In genomic region chr7:20216637-20217036, GRCh38 we compare ENCODE assay signal across 14 cellular contexts. TPM values are rescaled to one million over a fixed set of nuclear protein-coding genes. Genes with fewer than 3 reads are reported as not detected.
DNase-seq lines count a peak whose midpoint lies in the region; ATAC-seq and TF ChIP-seq lines count a peak whose summit lies in the region.
"Had no signal": no experiment of that assay in that cellular context is flagged by ENCODE, and none has a peak within 500 bp of the region (broad histone marks: within the 10 kb centered on the region; RNA-seq: fewer than 3 reads in every experiment).

No MANE protein-coding gene starts in this region.

- no peaks in the 10 kb centered on the region for H3K9me2 ChIP-seq in HCT116 (ENCODE audit: insufficient read depth)
- H3K9me2 ChIP-seq in OCI-LY7 (ENCODE audit: insufficient read depth, low read length): no peaks in the 10 kb centered on the region

- H2AFZ ChIP-seq in HCT116 (ENCODE audit: low read depth, low read length, poor library complexity, severe bottlenecking) (no peak overlapping the region), OCI-LY7 (ENCODE audit: low read length) (peak overlapping the region; percentile 75; the same call in 1 of the 2 replicates)

- BruUV-seq in HCT116 (replicated peaks; lab: Mats Ljungman, UMichigan): TSS peak; percentile 74
- BruUV-seq in OCI-LY7 (replicated peaks; lab: Mats Ljungman, UMichigan): TSS peak; percentile 74

- TF ChIP-seq POLR2A in HCT116 (IDR thresholded peaks at IDR 0.05; ENCODE audit: borderline replicate concordance, extremely low read depth, insufficient read depth, insufficient read length) (no peak), stomach (IDR thresholded peaks at IDR 0.05) (no peak)

- H3K9ac ChIP-seq in HCT116 (ENCODE audit: low read length): peak overlapping the region; percentile 67

- RAD21 ChIA-PET in HCT116 (lab: Charles Lee; ENCODE audit: low non-redundant PET in 1 of 2, low total read pairs in 2 of 2, uncharacterized antibody in 2 of 2, unreplicated experiment in 2 of 2): no interaction called here

- WGBS in stomach, 5 donors: 40 to 70% (median 48%) methylated on average over 1 of the region's 1 CpG

- H3K9me3 ChIP-seq in HCT116 (ENCODE audit: control insufficient read depth in 1 of 2, insufficient read depth in 1 of 2, low read depth in 1 of 2, low read length in 2 of 2) (no peaks in the 10 kb centered on the region), OCI-LY7 (ENCODE audit: low read length) (no peaks in the 10 kb centered on the region), stomach (no peaks in the 10 kb centered on the region), MG63 (no peaks in the 10 kb centered on the region)
- H3K9me3 ChIP-seq: gastroesophageal sphincter, sigmoid colon had no signal

- H3K4me3 ChIP-seq in HCT116 (replicated peaks in 1 of 2; ENCODE audit: low read depth in 1 of 2, low read length in 2 of 2) (peak overlapping the region; percentile 49 to 61), OCI-LY7 (ENCODE audit: low read depth, low read length, poor library complexity, severe bottlenecking) (peak overlapping the region; percentile 67), iPS-11a (ENCODE audit: low read depth, low read length) (peak overlapping the region; percentile 21), stomach (peak overlapping the region; percentile 6 to 29 (median 18)), MG63 (no peak overlapping the region)
- H3K4me3 ChIP-seq: gastroesophageal sphincter, sigmoid colon had no signal

- peak overlapping the region; percentile 75 for H3K4me2 ChIP-seq in HCT116 (ENCODE audit: low read length)
- peak overlapping the region; percentile 80 for H3K4me2 ChIP-seq in OCI-LY7 (ENCODE audit: low read length)

- 0 out of 4 replicates have a peak, but pooled peaks cover 0 to 7% of the 10 kb centered on the region in 2 experiments for H3K36me3 ChIP-seq in HCT116 (ENCODE audit: control insufficient read depth in 1 of 2, insufficient read depth in 2 of 2, low read length in 2 of 2)
- 0 out of 2 replicates have a peak, but pooled peaks cover 3% of the 10 kb centered on the region for H3K36me3 ChIP-seq in OCI-LY7 (ENCODE audit: insufficient read depth, low read length)
- no peaks in the 10 kb centered on the region for H3K36me3 ChIP-seq in stomach
- H3K36me3 ChIP-seq in MG63: no peaks in the 10 kb centered on the region
- H3K36me3 ChIP-seq: gastroesophageal sphincter, sigmoid colon had no signal

- no peak for TF ChIP-seq RAD21 in HCT116 (IDR thresholded peaks at IDR 0.05; ENCODE audit: low read depth)

- peaks cover 8 to 52% of the 10 kb centered on the region in 2 experiments for H3K4me1 ChIP-seq in HCT116 (ENCODE audit: control insufficient read depth in 1 of 2, insufficient read depth in 2 of 2, low read length in 2 of 2)
- H3K4me1 ChIP-seq in OCI-LY7 (ENCODE audit: insufficient read depth, low read length, poor library complexity, severe bottlenecking): peaks cover 41% of the 10 kb centered on the region
- peaks cover 6 to 42% (median 14%) of the 10 kb centered on the region in 4 donors for H3K4me1 ChIP-seq in stomach

- intact Hi-C loops in HCT116 (cut with micrococcal nuclease) (loop anchor here (1.0 to 5.0 kb wide), 3 partner anchors 17 to 136 kb away; partner anchors contain the start of gene ITGB8), OCI-LY7 (cut with micrococcal nuclease; ENCODE audit: unreplicated experiment) (loop anchor here (1.0 to 10.0 kb wide), 2 partner anchors 25 to 1728 kb away; partner anchors contain the start of gene CDCA7L), stomach (cut with DNase I; ENCODE audit: low total_unique reads) (no loop called here)

- no peak for ATAC-seq in HCT116
- ATAC-seq: gastroesophageal sphincter had no signal

- TF ChIP-seq CTCF in HCT116 (IDR thresholded peaks at IDR 0.05 in 2 of 3, conservative IDR thresholded peaks at IDR 0.05 in 1 of 3; ENCODE audit: borderline replicate concordance in 1 of 3, insufficient read depth in 1 of 3, low read depth in 2 of 3, low read length in 2 of 3) (no peak), OCI-LY7 (conservative IDR thresholded peaks at IDR 0.05; ENCODE audit: low read length) (no peak), stomach (IDR thresholded peaks at IDR 0.05) (no peak)

- TF ChIP-seq EP300 in stomach (IDR thresholded peaks at IDR 0.05): no peak

- no peak for DNase-seq in HCT116 (ENCODE audit: low read depth, low spot score)
- DNase-seq in OCI-LY7 (ENCODE audit: low spot score): no peak
- DNase-seq in stomach: no peak
- DNase-seq in MG63: no peak
- no peak for DNase-seq in NCI-H1092 treated with DMSO at 0.1 percent for 48 hours (lab: John Stamatoyannopoulos, UW)
- no peak for DNase-seq in NCI-H2196 (lab: John Stamatoyannopoulos, UW; ENCODE audit: unreplicated experiment)
- DNase-seq: effector memory CD4-positive, alpha-beta T cell; NCI-H226; sigmoid colon; stimulated activated naive CD4-positive, alpha-beta T cell treated with Interleukin-2 at 50 U/mL for 16 hours had no signal

- POLR2A ChIA-PET in HCT116 (lab: Charles Lee) (interaction anchor here (1.2 kb wide), 1 partner anchor 18 kb away, joined by 5 read pairs; no protein-coding TSS in a partner anchor), OCI-LY7 (lab: Charles Lee) (interaction anchor here (0.6 to 4.1 kb wide), 2 partner anchors 18 to 154 kb away, joined by 4 to 25 read pairs; no protein-coding TSS in a partner anchor)

- H4K20me1 ChIP-seq in HCT116 (ENCODE audit: insufficient read depth) (no peaks in the 10 kb centered on the region), OCI-LY7 (ENCODE audit: insufficient read depth, low read length) (no peaks in the 10 kb centered on the region)

- H3K79me2 ChIP-seq in HCT116 (ENCODE audit: insufficient read depth, low read length): peaks cover 46% of the 10 kb centered on the region
- H3K79me2 ChIP-seq in OCI-LY7 (ENCODE audit: insufficient read depth, low read depth, low read length): peaks cover 18% of the 10 kb centered on the region; the same call in 1 of the 2 replicates

- CTCF ChIA-PET in HCT116 (lab: Charles Lee) (interaction anchor here (0.9 to 1.7 kb wide), 4 partner anchors 18 to 469 kb away, joined by 3 to 5 read pairs (median 3); no protein-coding TSS in a partner anchor), OCI-LY7 (lab: Charles Lee; ENCODE audit: unreplicated experiment) (interaction anchor here (1.3 kb wide), 1 partner anchor 18 kb away, joined by 3 read pairs; no protein-coding TSS in a partner anchor)

- peak overlapping the region; percentile 56; the same call in 1 of the 2 replicates for H3K27ac ChIP-seq in HCT116 (ENCODE audit: low read depth, low read length)
- peak overlapping the region; percentile 31 for H3K27ac ChIP-seq in OCI-LY7 (ENCODE audit: low read depth, low read length, poor library complexity, severe bottlenecking)
- peak overlapping the region in 4 of 5 donors; percentile 77 to 88 (median 82) for H3K27ac ChIP-seq in stomach
- H3K27ac ChIP-seq: C4-2B, gastroesophageal sphincter, sigmoid colon had no signal

- H3K27me3 ChIP-seq in HCT116 (ENCODE audit: insufficient read depth, low read length): no peaks in the 10 kb centered on the region
- no peaks in the 10 kb centered on the region for H3K27me3 ChIP-seq in stomach
- H3K27me3 ChIP-seq in MG63: no peaks in the 10 kb centered on the region
- H3K27me3 ChIP-seq: gastroesophageal sphincter, sigmoid colon had no signal

TF ChIP-seq in HCT116, 20 proteins besides CTCF, POLR2A, EP300 and RAD21:
- TF ChIP-seq ATF3 (IDR thresholded peaks at IDR 0.05): no peak
- 0 out of 2 replicates have a peak, but pooled peaks have one; percentile 6 for TF ChIP-seq JUND (IDR thresholded peaks at IDR 0.05)
- TF ChIP-seq EGR1 (IDR thresholded peaks at IDR 0.05; ENCODE audit: low read depth): 0 out of 2 replicates have a peak, but pooled peaks have one; percentile 6
- TF ChIP-seq ZNF274 (IDR thresholded peaks at IDR 0.05; ENCODE audit: low read depth, low read length): no peak
- TF ChIP-seq CBX3 (IDR thresholded peaks at IDR 0.05; ENCODE audit: low read depth): no peak
- no peak for TF ChIP-seq POLR2AphosphoS5 (IDR thresholded peaks at IDR 0.05; ENCODE audit: low read depth, low read length)

RNA-seq across cellular contexts. Expression of gene MACC1, which starts 0.5 kb away (rescaled TPM):
- total RNA-seq in HCT116 (2021; ENCODE audit: unreplicated experiment) (9.8 TPM), OCI-LY7 (2022) (9.1 and 11.1 TPM in 2 replicates), stomach (10 to 100 TPM in 2 of 5 donors, 1 to 10 TPM in 2, not detected in 1; 2.0 to 41.7 (median 14.5) TPM)
- 3.8 and 3.9 TPM in 2 replicates for polyA plus RNA-seq in HCT116 (2012)
- total RNA-seq in OCI-LY7 (2014; rRNA removed; shearing (Covaris generic)): 5.0 and 6.5 TPM in 2 replicates
- 1 to 10 TPM in 2 of 3 donors, under 1 TPM in 1; 0.76 to 2.2 (median 1.4) TPM for polyA plus RNA-seq in stomach
- total RNA-seq in MG63 (2014; rRNA removed; shearing (Covaris generic); ENCODE audit: low replicate concordance): not detected in 2 replicates
- total RNA-seq: activated T-helper 2 cell treated with anti-CD3 and anti-CD28 coated beads, Interferon-gamma antibody, Interleukin-2, Interleukin-4, amounts not matched to agents 10 μg/mL and 5 μg/mL and 100 μg/mL, durations not matched to agents 14 hours and 24 hours and 36 hours had no signal

Comparison
In these comparisons a context has a peak if more than half of its experiments do, and no peak if none do; other contexts are left out.
1. H3K27ac ChIP-seq: peak in every context shown above with its lines; median percentile 82 in stomach; 56 in HCT116; 31 in OCI-LY7.